In genomic region chr7:90262438-90262837, GRCh38 we compare ENCODE assay signal across 9 cellular contexts. TPM values are rescaled to one million over a fixed set of nuclear protein-coding genes. Genes with fewer than 3 reads are reported as not detected.
DNase-seq lines count a peak whose midpoint lies in the region; ATAC-seq and TF ChIP-seq lines count a peak whose summit lies in the region.
"Had no signal": no experiment of that assay in that cellular context is flagged by ENCODE, and none has a peak within 500 bp of the region (broad histone marks: within the 10 kb centered on the region; RNA-seq: fewer than 3 reads in every experiment).

No MANE protein-coding gene starts in this region.

- H3K4me3 ChIP-seq in Caco-2 (ENCODE audit: low read depth, low read length) = no peak overlapping the region
- H3K4me3 ChIP-seq in fibroblast of villous mesenchyme (ENCODE audit: low read depth, low read length) = no peak overlapping the region
- no peak overlapping the region for H3K4me3 ChIP-seq in testis

- H3K27me3 Mint-ChIP-seq in Caco-2 (ENCODE audit: insufficient read depth, unreplicated experiment) = no peaks in the 10 kb centered on the region
- peaks cover 5% of the 10 kb centered on the region for H3K27me3 Mint-ChIP-seq in activated T-helper 17 cell treated with anti-CD3 and anti-CD28 coated beads, Interleukin-2, amount 50 U/mL, for 72 hours
- H3K27me3 Mint-ChIP-seq: IgD-negative memory B cell had no signal

- H3K27me3 ChIP-seq in Caco-2 (replicated peaks; ENCODE audit: control insufficient read depth, insufficient read depth, low read length) (no peaks in the 10 kb centered on the region), testis (no peaks in the 10 kb centered on the region)

- intact Hi-C loops in Caco-2 (cut with micrococcal nuclease; ENCODE audit: unreplicated experiment) = loop anchor here (1.0 to 5.0 kb wide), 4 partner anchors 36 to 165 kb away; partner anchors contain the start of genes STEAP1 and STEAP2
- intact Hi-C loops in testis (cut with DNase I; ENCODE audit: low total_unique reads) = no loop called here

- H3K9me3 Mint-ChIP-seq in Caco-2 (ENCODE audit: unreplicated experiment) = no peaks in the 10 kb centered on the region
- H3K9me3 Mint-ChIP-seq in activated T-helper 17 cell treated with anti-CD3 and anti-CD28 coated beads, Interleukin-2, amount 50 U/mL, for 72 hours = no peaks in the 10 kb centered on the region
- H3K9me3 Mint-ChIP-seq in stimulated activated effector memory CD8-positive, alpha-beta T cell treated with anti-CD3 and anti-CD28 coated beads, Interleukin-12 subunit alpha, Interleukin-12 subunit beta, amount 100 ng/mL, for 72 hours = no peaks in the 10 kb centered on the region
- H3K9me3 Mint-ChIP-seq: IgD-negative memory B cell had no signal

- no TSS peak for BruUV-seq in Caco-2 (replicated peaks; lab: Mats Ljungman, UMichigan)

- TF ChIP-seq CTCF in Caco-2 (IDR thresholded peaks at IDR 0.05; ENCODE audit: insufficient read depth in 1 of 2, low read depth in 1 of 2, low read length in 1 of 2, severe bottlenecking in 1 of 2, unreplicated experiment in 1 of 2) (peak; percentile 45 to 48), fibroblast of villous mesenchyme (IDR thresholded peaks at IDR 0.05; ENCODE audit: insufficient read depth, low read depth, low read length) (peak; percentile 44), testis (IDR thresholded peaks at IDR 0.05) (peak in 2 of 3 experiments; percentile 42 to 44)

- H3K36me3 Mint-ChIP-seq in Caco-2 (ENCODE audit: insufficient read depth, unreplicated experiment) = no peaks in the 10 kb centered on the region
- H3K36me3 Mint-ChIP-seq in activated T-helper 17 cell treated with anti-CD3 and anti-CD28 coated beads, Interleukin-2, amount 50 U/mL, for 72 hours (ENCODE audit: low read depth) = no peaks in the 10 kb centered on the region
- H3K36me3 Mint-ChIP-seq in stimulated activated effector memory CD8-positive, alpha-beta T cell treated with anti-CD3 and anti-CD28 coated beads, Interleukin-12 subunit alpha, Interleukin-12 subunit beta, amount 100 ng/mL, for 72 hours = no peaks in the 10 kb centered on the region

- POLR2A ChIA-PET in Caco-2 (lab: Charles Lee) = no interaction called here

- H3K4me1 ChIP-seq in Caco-2 (peaks cover 9% of the 10 kb centered on the region), testis (no peaks in the 10 kb centered on the region)

- H3K27ac Mint-ChIP-seq in Caco-2 (ENCODE audit: unreplicated experiment) = no peak overlapping the region
- no peak overlapping the region for H3K27ac Mint-ChIP-seq in activated T-helper 17 cell treated with anti-CD3 and anti-CD28 coated beads, Interleukin-2, amount 50 U/mL, for 72 hours
- H3K27ac Mint-ChIP-seq in stimulated activated effector memory CD8-positive, alpha-beta T cell treated with anti-CD3 and anti-CD28 coated beads, Interleukin-12 subunit alpha, Interleukin-12 subunit beta, amount 100 ng/mL, for 72 hours = no peak overlapping the region
- H3K27ac Mint-ChIP-seq: IgD-negative memory B cell had no signal

- no peak for TF ChIP-seq POLR2A in testis (IDR thresholded peaks at IDR 0.05)

- ATAC-seq in GM19395 (IDR thresholded peaks at IDR 0.05; ENCODE audit: unreplicated experiment) (peak; percentile 89), HG03521 (IDR thresholded peaks at IDR 0.05; ENCODE audit: unreplicated experiment) (peak; percentile 79)
- ATAC-seq in activated T-helper 17 cell treated with anti-CD3 and anti-CD28 coated beads, Interleukin-2, amount 50 U/mL, for 72 hours (replicated peaks) = no peak
- ATAC-seq in stimulated activated effector memory CD8-positive, alpha-beta T cell treated with anti-CD3 and anti-CD28 coated beads, Interleukin-12 subunit alpha, Interleukin-12 subunit beta, amount 100 ng/mL, for 72 hours = no peak

- CTCF ChIA-PET in Caco-2 (lab: Charles Lee) = no interaction called here

- H3K4me1 Mint-ChIP-seq in Caco-2 (ENCODE audit: low read depth, unreplicated experiment) = no peaks in the 10 kb centered on the region
- no peaks in the 10 kb centered on the region for H3K4me1 Mint-ChIP-seq in activated T-helper 17 cell treated with anti-CD3 and anti-CD28 coated beads, Interleukin-2, amount 50 U/mL, for 72 hours
- no peaks in the 10 kb centered on the region for H3K4me1 Mint-ChIP-seq in stimulated activated effector memory CD8-positive, alpha-beta T cell treated with anti-CD3 and anti-CD28 coated beads, Interleukin-12 subunit alpha, Interleukin-12 subunit beta, amount 100 ng/mL, for 72 hours
- H3K4me1 Mint-ChIP-seq: IgD-negative memory B cell had no signal

- no peak overlapping the region for H3K4me3 Mint-ChIP-seq in Caco-2 (ENCODE audit: unreplicated experiment)
- H3K4me3 Mint-ChIP-seq in activated T-helper 17 cell treated with anti-CD3 and anti-CD28 coated beads, Interleukin-2, amount 50 U/mL, for 72 hours = no peak overlapping the region
- no peak overlapping the region for H3K4me3 Mint-ChIP-seq in stimulated activated effector memory CD8-positive, alpha-beta T cell treated with anti-CD3 and anti-CD28 coated beads, Interleukin-12 subunit alpha, Interleukin-12 subunit beta, amount 100 ng/mL, for 72 hours
- H3K4me3 Mint-ChIP-seq: IgD-negative memory B cell had no signal

- H3K36me3 ChIP-seq in Caco-2 (ENCODE audit: control insufficient read depth, insufficient read depth, low read length) (no peaks in the 10 kb centered on the region), testis (ENCODE audit: low read depth, missing control alignments) (no peaks in the 10 kb centered on the region)

- DNase-seq in Caco-2 = peak in 1 of 2 experiments; percentile 24
- DNase-seq in RKO (ENCODE audit: low spot score) = peak; percentile 83
- DNase-seq in fibroblast of villous mesenchyme (ENCODE audit: low read depth) = peak; percentile 49
- DNase-seq in testis = no peak
- DNase-seq in stimulated activated effector memory CD8-positive, alpha-beta T cell treated with anti-CD3 and anti-CD28 coated beads, Interleukin-12 subunit alpha, Interleukin-12 subunit beta, amount 100 ng/mL, for 72 hours (ENCODE audit: low spot score in 2 of 2) = no peak

- no peaks in the 10 kb centered on the region for H3K9me3 ChIP-seq in Caco-2
- H3K9me3 ChIP-seq in testis = no peaks in the 10 kb centered on the region

- no peak overlapping the region for H3K27ac ChIP-seq in testis

RNA-seq across cellular contexts. Expression of gene CFAP69, which starts 17.5 kb away (rescaled TPM):
- total RNA-seq in Caco-2 (2022) (4.8 and 7.4 TPM in 2 replicates), fibroblast of villous mesenchyme (1.6 and 2.6 TPM in 2 replicates), testis (10 to 100 TPM in 1 of 2 donors, 1 to 10 TPM in 1; 8.7 to 18.0 TPM)
- polyA plus RNA-seq in testis (ENCODE audit: insufficient read depth, low read depth, low replicate concordance) = 9.0 TPM
- under 1 TPM; 0.35 to 0.42 TPM for total RNA-seq in activated T-helper 17 cell treated with anti-CD3 and anti-CD28 coated beads, Interleukin-2, amount 50 U/mL, for 72 hours

RNA-seq across cellular contexts. Expression of gene STEAP2, which starts 50.9 kb away (rescaled TPM):
- total RNA-seq in Caco-2 (2022) (12.7 and 13.5 TPM in 2 replicates), fibroblast of villous mesenchyme (4.5 and 8.6 TPM in 2 replicates), testis (1 to 10 TPM; 4.3 to 4.5 TPM)
- polyA plus RNA-seq in testis (ENCODE audit: insufficient read depth, low read depth, low replicate concordance) = 1.8 TPM
- total RNA-seq in activated T-helper 17 cell treated with anti-CD3 and anti-CD28 coated beads, Interleukin-2, amount 50 U/mL, for 72 hours = under 1 TPM in 1 of 2 donors, not detected in 1; 0.24 TPM
- polyA plus RNA-seq: IgD-negative memory B cell had no signal

RNA-seq across cellular contexts. Expression of gene FAM237B, which starts 58.7 kb away (rescaled TPM):
- total RNA-seq in Caco-2 (2022) = not detected in 2 replicates
- total RNA-seq in fibroblast of villous mesenchyme = not detected in 2 replicates
- not detected for total RNA-seq in testis
- 0.17 TPM for polyA plus RNA-seq in testis (ENCODE audit: insufficient read depth, low read depth, low replicate concordance)
- not detected for total RNA-seq in activated T-helper 17 cell treated with anti-CD3 and anti-CD28 coated beads, Interleukin-2, amount 50 U/mL, for 72 hours
- polyA plus RNA-seq: IgD-negative memory B cell had no signal

Comparison
In these comparisons a context has a peak if more than half of its experiments do, and no peak if none do; other contexts are left out.
1. DNase-seq: peak in RKO (single experiment) and fibroblast of villous mesenchyme (single experiment); none in testis (single experiment) and stimulated activated effector memory CD8-positive, alpha-beta T cell treated with anti-CD3 and anti-CD28 coated beads, Interleukin-12 subunit alpha, Interleukin-12 subunit beta, amount 100 ng/mL, for 72 hours (0 of 2).
2. ATAC-seq: peak in GM19395 (single experiment) and HG03521 (single experiment); none in activated T-helper 17 cell treated with anti-CD3 and anti-CD28 coated beads, Interleukin-2, amount 50 U/mL, for 72 hours (single experiment) and stimulated activated effector memory CD8-positive, alpha-beta T cell treated with anti-CD3 and anti-CD28 coated beads, Interleukin-12 subunit alpha, Interleukin-12 subunit beta, amount 100 ng/mL, for 72 hours (single experiment).
3. Peak in every context shown above with its lines, with median percentiles within 50 percentile points of each other: CTCF ChIP-seq.